28 cellular contexts compared by ENCODE assay signal in the genomic region with DNA sequence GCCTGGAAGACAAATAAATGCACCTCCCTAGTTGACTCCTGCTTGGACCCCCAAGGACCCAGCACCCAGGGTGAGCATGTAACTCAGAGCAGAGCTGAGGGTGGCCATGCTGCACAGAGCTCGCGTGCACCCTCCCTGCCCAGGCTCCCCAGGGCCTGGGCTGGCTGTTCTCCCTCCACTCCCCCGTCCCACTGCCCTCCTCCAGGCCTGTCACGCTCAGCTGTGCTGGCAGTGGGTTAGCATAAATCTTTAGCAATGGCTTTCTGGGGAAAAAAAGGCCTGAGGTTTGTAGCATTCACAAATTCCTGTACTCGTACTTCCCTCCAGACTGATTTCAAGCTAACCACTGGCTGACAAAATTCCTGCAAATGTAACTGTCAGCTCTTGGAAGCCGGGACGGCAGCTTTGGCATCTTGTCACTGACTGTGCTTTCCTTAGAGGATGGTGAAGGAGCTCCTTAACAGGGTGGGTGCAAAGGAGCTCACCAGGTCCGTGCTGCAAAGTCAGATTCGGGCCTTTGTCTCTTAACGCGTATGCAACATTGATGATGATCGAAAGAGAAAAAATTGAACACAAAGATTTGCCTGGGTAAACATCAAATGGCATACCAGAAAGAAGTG. TPM values are rescaled to one million over a fixed set of nuclear protein-coding genes. Genes with fewer than 3 reads are reported as not detected.
DNase-seq lines count a peak whose midpoint lies in the region; ATAC-seq and TF ChIP-seq lines count a peak whose summit lies in the region.
"Had no signal": no experiment of that assay in that cellular context is flagged by ENCODE, and none has a peak within 500 bp of the region (broad histone marks: within the 10 kb centered on the region; RNA-seq: fewer than 3 reads in every experiment).

No MANE protein-coding gene starts in this region.

- no peak for TF ChIP-seq POLR2A in vagina (IDR thresholded peaks at IDR 0.05)

- 60% methylated on average over 12 of the region's 12 CpGs for WGBS in right cardiac atrium

- no peaks in the 10 kb centered on the region for H3K9me3 Mint-ChIP-seq in osteocyte (ENCODE audit: unreplicated experiment)
- H3K9me3 Mint-ChIP-seq: memory B cell; T-helper 2 cell treated with Interferon-gamma antibody and Interleukin-4, amounts not matched to agents 5 μg/mL and 100 μg/mL, for 36 hours had no signal

- H3K4me1 ChIP-seq in right atrium auricular region, result peaks cover 0 to 8% of the 10 kb centered on the region in 2 donors
- peaks cover 7% of the 10 kb centered on the region for H3K4me1 ChIP-seq in right cardiac atrium (ENCODE audit: control insufficient read depth, insufficient read depth, low read length)
- peaks cover 11% of the 10 kb centered on the region for H3K4me1 ChIP-seq in vagina
- H3K4me1 ChIP-seq: Caco-2, Peyer's patch had no signal

- intact Hi-C loops in Right ventricle myocardium superior (cut with DNase I), result no loop called here
- intact Hi-C loops in right cardiac atrium (cut with DNase I), result no loop called here
- intact Hi-C loops in vagina (cut with DNase I), result no loop called here

- H3K36me3 Mint-ChIP-seq in osteocyte (ENCODE audit: unreplicated experiment), result no peaks in the 10 kb centered on the region
- H3K36me3 Mint-ChIP-seq: activated naive CD8-positive, alpha-beta T cell; CD14-positive monocyte; memory B cell had no signal

- no peak overlapping the region for H3K27ac Mint-ChIP-seq in osteocyte (ENCODE audit: unreplicated experiment)
- H3K27ac Mint-ChIP-seq: activated CD8-positive, alpha-beta T cell treated with anti-CD3 and anti-CD28 coated beads, Interleukin-2, amount 10 ng/mL, durations not matched to agents 7 days and 5 days; activated naive CD8-positive, alpha-beta T cell; memory B cell; T-helper 2 cell treated with Interferon-gamma antibody and Interleukin-4, amounts not matched to agents 5 μg/mL and 100 μg/mL, for 36 hours had no signal

- H3K9me3 ChIP-seq in right atrium auricular region (no peaks in the 10 kb centered on the region), right cardiac atrium (ENCODE audit: control insufficient read depth, low read length) (no peaks in the 10 kb centered on the region), vagina (no peaks in the 10 kb centered on the region)
- H3K9me3 ChIP-seq: Caco-2, Peyer's patch, sigmoid colon had no signal

- H3K27me3 ChIP-seq in right atrium auricular region (no peaks in the 10 kb centered on the region), right cardiac atrium (ENCODE audit: control insufficient read depth, insufficient read depth) (no peaks in the 10 kb centered on the region), vagina (no peaks in the 10 kb centered on the region)
- H3K27me3 ChIP-seq: cardiac muscle cell, Peyer's patch, sigmoid colon had no signal

- H3K27me3 Mint-ChIP-seq in osteocyte (ENCODE audit: unreplicated experiment), result peaks cover 28% of the 10 kb centered on the region
- H3K27me3 Mint-ChIP-seq: activated naive CD8-positive, alpha-beta T cell; memory B cell had no signal

- H3K4me1 Mint-ChIP-seq in osteocyte (ENCODE audit: unreplicated experiment), result peaks cover 16% of the 10 kb centered on the region
- H3K4me1 Mint-ChIP-seq: CD14-positive monocyte, memory B cell had no signal

- H3K36me3 ChIP-seq in right atrium auricular region, result no peaks in the 10 kb centered on the region
- no peaks in the 10 kb centered on the region for H3K36me3 ChIP-seq in vagina
- H3K36me3 ChIP-seq: cardiac muscle cell, Peyer's patch, sigmoid colon had no signal

- no peak overlapping the region for H3K27ac ChIP-seq in right atrium auricular region
- no peak overlapping the region for H3K27ac ChIP-seq in right cardiac atrium (ENCODE audit: low read length)
- no peak overlapping the region for H3K27ac ChIP-seq in vagina
- H3K27ac ChIP-seq: cardiac muscle cell, Peyer's patch had no signal

- DNase-seq in Right ventricle myocardium superior (no peak), right atrium auricular region (ENCODE audit: low spot score) (no peak), right cardiac atrium (peak in 2 of 3 donors; percentile 59 to 66), osteocyte (ENCODE audit: extremely low spot score, unreplicated experiment) (peak; percentile 42), vagina (ENCODE audit: extremely low spot score in 2 of 2) (peak; percentile 64 to 65), dermis blood vessel endothelial cell (no peak)
- no peak for DNase-seq in stimulated activated CD4-positive, alpha-beta T cell treated with anti-CD3 and anti-CD28 coated beads, Interleukin-2, amount 100 ng/mL, for 48 hours
- DNase-seq: activated CD4-positive, alpha-beta T cell treated with anti-CD3 and anti-CD28 coated beads for 1 hour; activated CD8-positive, alpha-beta T cell treated with anti-CD3 and anti-CD28 coated beads, Interleukin-2, amount 10 ng/mL, durations not matched to agents 7 days and 5 days; activated T-cell treated with anti-CD3 and anti-CD28 coated beads for 4 hours; Caco-2; DMS53; NCI-H146; NCI-H446; NCI-H774; Peyer's patch; SIG-M5; sigmoid colon; stimulated activated CD4-positive, alpha-beta T cell treated with anti-CD3 and anti-CD28 coated beads, Interleukin-4, amount 100 ng/mL, for 4 hours had no signal

- H3K4me3 Mint-ChIP-seq in osteocyte (ENCODE audit: unreplicated experiment), result no peak overlapping the region
- H3K4me3 Mint-ChIP-seq: activated CD8-positive, alpha-beta T cell treated with anti-CD3 and anti-CD28 coated beads, Interleukin-2, amount 10 ng/mL, durations not matched to agents 7 days and 5 days; activated naive CD8-positive, alpha-beta T cell; memory B cell; T-helper 2 cell treated with Interferon-gamma antibody and Interleukin-4, amounts not matched to agents 5 μg/mL and 100 μg/mL, for 36 hours had no signal

- H3K4me3 ChIP-seq in right atrium auricular region, result no peak overlapping the region
- no peak overlapping the region for H3K4me3 ChIP-seq in right cardiac atrium (ENCODE audit: low read length)
- no peak overlapping the region for H3K4me3 ChIP-seq in vagina
- H3K4me3 ChIP-seq: cardiac muscle cell, Peyer's patch, sigmoid colon had no signal

- TF ChIP-seq CTCF in right atrium auricular region (IDR thresholded peaks at IDR 0.05), result no peak
- TF ChIP-seq CTCF in osteocyte (IDR thresholded peaks at IDR 0.05), result no peak
- TF ChIP-seq CTCF in vagina (IDR thresholded peaks at IDR 0.05), result no peak

- peak; percentile 26 for ATAC-seq in Right ventricle myocardium superior (ENCODE audit: poor library complexity)
- ATAC-seq in right cardiac atrium, result peak in 1 of 2 donors; percentile 43
- no peak for ATAC-seq in HG02571 (IDR thresholded peaks at IDR 0.05; ENCODE audit: unreplicated experiment)
- ATAC-seq: activated CD8-positive, alpha-beta T cell treated with anti-CD3 and anti-CD28 coated beads, Interleukin-2, amount 10 ng/mL, durations not matched to agents 7 days and 5 days had no signal

RNA-seq across cellular contexts. Expression of a gene that starts 22.2 kb away (rescaled TPM):
- total RNA-seq in Right ventricle myocardium superior (10.9 TPM), right atrium auricular region (10 to 100 TPM; 10.8 to 31.7 TPM), right cardiac atrium (10 to 100 TPM in 2 of 4 donors, 1 to 10 TPM in 2; 6.0 to 16.0 (median 10.3) TPM), osteocyte (11.5 and 11.6 TPM in 2 replicates), vagina (22.1 TPM), dermis blood vessel endothelial cell (not detected in 2 replicates)
- polyA plus RNA-seq in right cardiac atrium, result 16.7 TPM
- total RNA-seq: A172; activated CD8-positive, alpha-beta T cell treated with anti-CD3 and anti-CD28 coated beads, Interleukin-2, amount 10 ng/mL, durations not matched to agents 7 days and 5 days; dermis microvascular lymphatic vessel endothelial cell; endothelial cell of umbilical vein had no signal
- polyA plus RNA-seq: CD14-positive monocyte, endothelial cell of umbilical vein had no signal

Comparison
In these comparisons a context has a peak if more than half of its experiments do, and no peak if none do; other contexts are left out.
1. DNase-seq: peak in right cardiac atrium (2 of 3), osteocyte (single experiment) and vagina (2 of 2); none in Right ventricle myocardium superior (single experiment), right atrium auricular region (single experiment), dermis blood vessel endothelial cell (single experiment) and stimulated activated CD4-positive, alpha-beta T cell treated with anti-CD3 and anti-CD28 coated beads, Interleukin-2, amount 100 ng/mL, for 48 hours (0 of 2).